Comparison of ENCODE assay signal across 9 cellular contexts in the genomic region with DNA sequence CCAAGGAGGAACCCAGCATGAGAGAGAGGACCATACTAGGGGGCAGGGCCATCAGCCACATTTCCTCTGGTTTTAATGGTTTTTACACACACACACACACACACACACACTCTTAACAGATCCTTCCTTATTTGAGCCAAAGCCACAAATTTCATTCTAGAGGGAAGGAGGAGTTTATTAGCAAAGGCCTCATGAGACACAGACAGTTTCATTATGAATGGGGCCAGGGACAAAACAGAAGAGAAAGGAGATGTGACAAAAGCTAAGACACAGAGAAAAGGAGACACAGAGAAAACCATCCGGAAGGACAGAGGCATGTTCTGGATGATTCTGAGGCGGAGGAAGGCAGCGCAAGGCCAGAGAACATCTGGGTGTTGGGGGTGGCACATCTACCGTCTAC. TPM values are rescaled to one million over a fixed set of nuclear protein-coding genes. Genes with fewer than 3 reads are reported as not detected.
DNase-seq lines count a peak whose midpoint lies in the region; ATAC-seq, FAIRE-seq and TF ChIP-seq lines count a peak whose summit lies in the region.
"Had no signal": no experiment of that assay in that cellular context is flagged by ENCODE, and none has a peak within 500 bp of the region (broad histone marks: within the 10 kb centered on the region; RNA-seq: fewer than 3 reads in every experiment).

No MANE protein-coding gene starts in this region.

- no peak overlapping the region for H2AFZ ChIP-seq in astrocyte (ENCODE audit: low read depth, low read length)

- H3K4me2 ChIP-seq in astrocyte (ENCODE audit: low read length) = no peak overlapping the region

- no peak overlapping the region for H3K4me3 Mint-ChIP-seq in activated T-cell treated with anti-CD3 and anti-CD28 coated beads, Interleukin-2, amount 50 U/mL, for 24 hours
- no peak overlapping the region for H3K4me3 Mint-ChIP-seq in astrocyte (ENCODE audit: unreplicated experiment)

- no peaks in the 10 kb centered on the region for H3K9me3 ChIP-seq in astrocyte (ENCODE audit: insufficient read depth, low read depth, low read length)

- no peaks in the 10 kb centered on the region for H3K9me3 Mint-ChIP-seq in activated T-cell treated with anti-CD3 and anti-CD28 coated beads, Interleukin-2, amount 50 U/mL, for 24 hours
- H3K9me3 Mint-ChIP-seq in astrocyte (ENCODE audit: unreplicated experiment) = peaks cover 2% of the 10 kb centered on the region

- H4K20me1 ChIP-seq in astrocyte (ENCODE audit: insufficient read depth, low read length) = peaks cover 53% of the 10 kb centered on the region

- ATAC-seq in HG03139 (IDR thresholded peaks at IDR 0.05; ENCODE audit: unreplicated experiment) = peak; percentile 48
- ATAC-seq in GM18502 (IDR thresholded peaks at IDR 0.05; ENCODE audit: poor library complexity, unreplicated experiment) = no peak

- H3K27me3 ChIP-seq in astrocyte (ENCODE audit: insufficient read depth, low read length) = no peaks in the 10 kb centered on the region

- H3K4me3 ChIP-seq in astrocyte (ENCODE audit: insufficient read depth, low read depth, low read length) = no peak overlapping the region

- TF ChIP-seq CTCF in astrocyte (IDR thresholded peaks at IDR 0.05; ENCODE audit: insufficient read depth, low read depth, low read length) = no peak

- peaks cover 9% of the 10 kb centered on the region for H3K36me3 ChIP-seq in astrocyte (ENCODE audit: insufficient read depth, low read length)

- no peaks in the 10 kb centered on the region for H3K79me2 ChIP-seq in astrocyte (ENCODE audit: insufficient read depth, low read length)

- peaks cover 54% of the 10 kb centered on the region for H3K36me3 Mint-ChIP-seq in activated T-cell treated with anti-CD3 and anti-CD28 coated beads, Interleukin-2, amount 50 U/mL, for 24 hours (ENCODE audit: low read depth)
- H3K36me3 Mint-ChIP-seq in astrocyte (ENCODE audit: low read depth, unreplicated experiment) = peaks cover 24% of the 10 kb centered on the region

- H3K27ac Mint-ChIP-seq in activated T-cell treated with anti-CD3 and anti-CD28 coated beads, Interleukin-2, amount 50 U/mL, for 24 hours = peak overlapping the region; percentile 73
- H3K27ac Mint-ChIP-seq in astrocyte (ENCODE audit: unreplicated experiment) = peak overlapping the region; percentile 13

- no peaks in the 10 kb centered on the region for H3K27me3 Mint-ChIP-seq in activated T-cell treated with anti-CD3 and anti-CD28 coated beads, Interleukin-2, amount 50 U/mL, for 24 hours
- H3K27me3 Mint-ChIP-seq in astrocyte (ENCODE audit: low read depth, unreplicated experiment) = no peaks in the 10 kb centered on the region

- FAIRE-seq in astrocyte (lab: Jason Lieb, UNC) = no peak
- FAIRE-seq: H1 had no signal

- DNase-seq in activated T-cell treated with anti-CD3 and anti-CD28 coated beads, Interleukin-2, amount 50 U/mL, for 24 hours = no peak
- no peak for DNase-seq in activated T-cell treated with anti-CD3 and anti-CD28 coated beads, Interleukin-2, amount 50 U/mL, for 1 hour
- DNase-seq in astrocyte (ENCODE audit: low read depth) (no peak), superior temporal gyrus (ENCODE audit: extremely low spot score) (peak; percentile 24), NCI-H2107 treated with DMSO at 0.1 percent for 48 hours (lab: John Stamatoyannopoulos, UW; ENCODE audit: unreplicated experiment) (no peak), SHP77 treated with DMSO at 0.1 percent for 48 hours (lab: John Stamatoyannopoulos, UW) (no peak)

- peaks cover 15% of the 10 kb centered on the region for H3K4me1 Mint-ChIP-seq in activated T-cell treated with anti-CD3 and anti-CD28 coated beads, Interleukin-2, amount 50 U/mL, for 24 hours (ENCODE audit: low read depth)
- peaks cover 3% of the 10 kb centered on the region for H3K4me1 Mint-ChIP-seq in astrocyte (ENCODE audit: low read depth, unreplicated experiment)

- H3K4me1 ChIP-seq in astrocyte (ENCODE audit: insufficient read depth, low read length) = no peaks in the 10 kb centered on the region

- H3K9ac ChIP-seq in astrocyte (ENCODE audit: low read length) = no peak overlapping the region

- H3K27ac ChIP-seq in astrocyte (ENCODE audit: low read depth, low read length) = no peak overlapping the region

RNA-seq across cellular contexts. Expression of gene ARFGAP3, which starts 32.2 kb away (rescaled TPM):
- total RNA-seq in astrocyte = 59.5 and 64.1 TPM in 2 replicates
